Comparison of ENCODE assay signal across 1 cellular context in the genomic region with DNA sequence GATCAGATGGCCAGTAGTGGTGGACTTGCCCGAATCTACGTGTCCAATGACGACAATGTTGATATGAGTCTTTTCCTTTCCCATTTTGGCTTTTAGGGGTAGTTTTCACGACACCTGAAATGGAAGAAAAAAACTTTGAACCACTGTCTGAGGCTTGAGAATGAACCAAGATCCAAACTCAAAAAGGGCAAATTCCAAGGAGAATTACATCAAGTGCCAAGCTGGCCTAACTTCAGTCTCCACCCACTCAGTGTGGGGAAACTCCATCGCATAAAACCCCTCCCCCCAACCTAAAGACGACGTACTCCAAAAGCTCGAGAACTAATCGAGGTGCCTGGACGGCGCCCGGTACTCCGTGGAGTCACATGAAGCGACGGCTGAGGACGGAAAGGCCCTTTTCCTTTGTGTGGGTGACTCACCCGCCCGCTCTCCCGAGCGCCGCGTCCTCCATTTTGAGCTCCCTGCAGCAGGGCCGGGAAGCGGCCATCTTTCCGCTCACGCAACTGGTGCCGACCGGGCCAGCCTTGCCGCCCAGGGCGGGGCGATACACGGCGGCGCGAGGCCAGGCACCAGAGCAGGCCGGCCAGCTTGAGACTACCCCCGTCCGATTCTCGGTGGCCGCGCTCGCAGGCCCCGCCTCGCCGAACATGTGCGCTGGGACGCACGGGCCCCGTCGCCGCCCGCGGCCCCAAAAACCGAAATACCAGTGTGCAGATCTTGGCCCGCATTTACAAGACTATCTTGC.
TF ChIP-seq lines count a peak whose summit lies in the region.

No MANE protein-coding gene starts in this region.

TF ChIP-seq in SK-N-SH, 30 proteins besides CTCF, POLR2A, EP300 and RAD21 (continued from another document):
- TF ChIP-seq TAF1 (IDR thresholded peaks at IDR 0.05; ENCODE audit: borderline replicate concordance, low read depth, low read length) (peak; percentile 58; the same call in 1 of the 2 replicates), PBX3 (IDR thresholded peaks at IDR 0.05) (no peak), EZH2phosphoT487 (IDR thresholded peaks at IDR 0.05; ENCODE audit: borderline replicate concordance, low read depth) (no peak), TCF12 (IDR thresholded peaks at IDR 0.05) (no peak), FOXM1 (IDR thresholded peaks at IDR 0.05; ENCODE audit: low read depth) (no peak), USF1 (IDR thresholded peaks at IDR 0.05; ENCODE audit: borderline replicate concordance, low read depth) (no peak), POLR2AphosphoS5 (IDR thresholded peaks at IDR 0.05; ENCODE audit: low read depth, low read length) (peak; percentile 87), RFX5 (IDR thresholded peaks at IDR 0.05; ENCODE audit: low read length) (no peak), CHD2 (IDR thresholded peaks at IDR 0.05; ENCODE audit: low read length, partially characterized antibody) (no peak), SIN3A (IDR thresholded peaks at IDR 0.05; ENCODE audit: borderline replicate concordance, low read depth, low read length) (0 out of 2 replicates have a peak, but pooled peaks have one; percentile 11), MXI1 (IDR thresholded peaks at IDR 0.05; ENCODE audit: low read depth, low read length) (no peak; the same call in 1 of the 2 replicates), FOXJ3 (CRISPR knock-in tag; IDR thresholded peaks at IDR 0.05) (no peak), YY1 (IDR thresholded peaks at IDR 0.05; ENCODE audit: low read depth) (peak; percentile 88)
- TF ChIP-seq, protein P1, sequence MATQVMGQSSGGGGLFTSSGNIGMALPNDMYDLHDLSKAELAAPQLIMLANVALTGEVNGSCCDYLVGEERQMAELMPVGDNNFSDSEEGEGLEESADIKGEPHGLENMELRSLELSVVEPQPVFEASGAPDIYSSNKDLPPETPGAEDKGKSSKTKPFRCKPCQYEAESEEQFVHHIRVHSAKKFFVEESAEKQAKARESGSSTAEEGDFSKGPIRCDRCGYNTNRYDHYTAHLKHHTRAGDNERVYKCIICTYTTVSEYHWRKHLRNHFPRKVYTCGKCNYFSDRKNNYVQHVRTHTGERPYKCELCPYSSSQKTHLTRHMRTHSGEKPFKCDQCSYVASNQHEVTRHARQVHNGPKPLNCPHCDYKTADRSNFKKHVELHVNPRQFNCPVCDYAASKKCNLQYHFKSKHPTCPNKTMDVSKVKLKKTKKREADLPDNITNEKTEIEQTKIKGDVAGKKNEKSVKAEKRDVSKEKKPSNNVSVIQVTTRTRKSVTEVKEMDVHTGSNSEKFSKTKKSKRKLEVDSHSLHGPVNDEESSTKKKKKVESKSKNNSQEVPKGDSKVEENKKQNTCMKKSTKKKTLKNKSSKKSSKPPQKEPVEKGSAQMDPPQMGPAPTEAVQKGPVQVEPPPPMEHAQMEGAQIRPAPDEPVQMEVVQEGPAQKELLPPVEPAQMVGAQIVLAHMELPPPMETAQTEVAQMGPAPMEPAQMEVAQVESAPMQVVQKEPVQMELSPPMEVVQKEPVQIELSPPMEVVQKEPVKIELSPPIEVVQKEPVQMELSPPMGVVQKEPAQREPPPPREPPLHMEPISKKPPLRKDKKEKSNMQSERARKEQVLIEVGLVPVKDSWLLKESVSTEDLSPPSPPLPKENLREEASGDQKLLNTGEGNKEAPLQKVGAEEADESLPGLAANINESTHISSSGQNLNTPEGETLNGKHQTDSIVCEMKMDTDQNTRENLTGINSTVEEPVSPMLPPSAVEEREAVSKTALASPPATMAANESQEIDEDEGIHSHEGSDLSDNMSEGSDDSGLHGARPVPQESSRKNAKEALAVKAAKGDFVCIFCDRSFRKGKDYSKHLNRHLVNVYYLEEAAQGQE (IDR thresholded peaks at IDR 0.05; ENCODE audit: low read depth, low read length) = 0 out of 2 replicates have a peak, but pooled peaks have one; percentile 6
- TF ChIP-seq, protein P2, sequence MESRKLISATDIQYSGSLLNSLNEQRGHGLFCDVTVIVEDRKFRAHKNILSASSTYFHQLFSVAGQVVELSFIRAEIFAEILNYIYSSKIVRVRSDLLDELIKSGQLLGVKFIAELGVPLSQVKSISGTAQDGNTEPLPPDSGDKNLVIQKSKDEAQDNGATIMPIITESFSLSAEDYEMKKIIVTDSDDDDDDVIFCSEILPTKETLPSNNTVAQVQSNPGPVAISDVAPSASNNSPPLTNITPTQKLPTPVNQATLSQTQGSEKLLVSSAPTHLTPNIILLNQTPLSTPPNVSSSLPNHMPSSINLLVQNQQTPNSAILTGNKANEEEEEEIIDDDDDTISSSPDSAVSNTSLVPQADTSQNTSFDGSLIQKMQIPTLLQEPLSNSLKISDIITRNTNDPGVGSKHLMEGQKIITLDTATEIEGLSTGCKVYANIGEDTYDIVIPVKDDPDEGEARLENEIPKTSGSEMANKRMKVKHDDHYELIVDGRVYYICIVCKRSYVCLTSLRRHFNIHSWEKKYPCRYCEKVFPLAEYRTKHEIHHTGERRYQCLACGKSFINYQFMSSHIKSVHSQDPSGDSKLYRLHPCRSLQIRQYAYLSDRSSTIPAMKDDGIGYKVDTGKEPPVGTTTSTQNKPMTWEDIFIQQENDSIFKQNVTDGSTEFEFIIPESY (IDR thresholded peaks at IDR 0.05; ENCODE audit: borderline replicate concordance, low read depth) = no peak
